In the genomic region with DNA sequence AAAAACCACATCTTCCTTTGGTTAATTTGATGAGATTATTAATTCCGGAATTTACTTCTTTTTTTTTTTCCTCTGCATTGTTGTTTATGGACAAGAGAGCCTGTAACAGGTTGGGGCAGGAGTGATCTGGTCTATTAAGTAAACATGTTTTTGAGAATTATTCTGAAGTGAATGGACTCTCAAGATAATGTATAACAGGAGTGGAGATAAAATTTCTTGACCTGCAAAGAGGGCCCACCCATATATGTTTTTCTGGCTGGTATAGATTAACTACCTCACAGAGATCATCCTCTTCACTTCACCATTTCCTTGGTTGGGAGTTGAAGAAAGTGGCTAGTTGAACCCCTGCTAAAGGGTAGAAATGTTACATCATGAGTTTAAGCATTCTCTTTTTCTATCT, we compare ENCODE assay signal across 13 cellular contexts. TPM values are rescaled to one million over a fixed set of nuclear protein-coding genes. Genes with fewer than 3 reads are reported as not detected.
DNase-seq lines count a peak whose midpoint lies in the region; ATAC-seq and TF ChIP-seq lines count a peak whose summit lies in the region.
"Had no signal": no experiment of that assay in that cellular context is flagged by ENCODE, and none has a peak within 500 bp of the region (broad histone marks: within the 10 kb centered on the region; RNA-seq: fewer than 3 reads in every experiment).

No MANE protein-coding gene starts in this region.

- no peak overlapping the region for H3K9ac ChIP-seq in BLaER1

- ATAC-seq in GM21381 (IDR thresholded peaks at IDR 0.05; ENCODE audit: unreplicated experiment) (peak; percentile 25), HG03139 (IDR thresholded peaks at IDR 0.05; ENCODE audit: unreplicated experiment) (peak; percentile 41), HG02884 (IDR thresholded peaks at IDR 0.05; ENCODE audit: unreplicated experiment) (no peak)
- no peak for ATAC-seq in activated T-helper 17 cell treated with anti-CD3 and anti-CD28 coated beads, Interleukin-2, amount 50 U/mL, for 72 hours (replicated peaks)

- peaks cover 74% of the 10 kb centered on the region for H3K36me3 ChIP-seq in BLaER1
- peaks cover 0 to 3% of the 10 kb centered on the region in 2 donors for H3K36me3 ChIP-seq in prostate gland

- peaks cover 79% of the 10 kb centered on the region for H3K36me3 Mint-ChIP-seq in activated T-helper 17 cell treated with anti-CD3 and anti-CD28 coated beads, Interleukin-2, amount 50 U/mL, for 72 hours (ENCODE audit: low read depth)

- no peak for DNase-seq in NCI-H1436 (lab: John Stamatoyannopoulos, UW)
- no peak for DNase-seq in prostate gland (ENCODE audit: low spot score)
- no peak for DNase-seq in NCI-H526 (lab: John Stamatoyannopoulos, UW)
- DNase-seq: amniotic stem cell, GOT3, NCI-H1694, spleen had no signal

- 24% methylated on average over 1 of the region's 1 CpG for WGBS in prostate gland

- H4K20me1 ChIP-seq in BLaER1 = peaks cover 76% of the 10 kb centered on the region

- no peak overlapping the region for H3K27ac ChIP-seq in BLaER1
- H3K27ac ChIP-seq in prostate gland = peak overlapping the region in 1 of 2 donors; percentile 78

- H3K27me3 Mint-ChIP-seq in activated T-helper 17 cell treated with anti-CD3 and anti-CD28 coated beads, Interleukin-2, amount 50 U/mL, for 72 hours = no peaks in the 10 kb centered on the region

- no peaks in the 10 kb centered on the region for H3K9me3 Mint-ChIP-seq in activated T-helper 17 cell treated with anti-CD3 and anti-CD28 coated beads, Interleukin-2, amount 50 U/mL, for 72 hours

- H3K4me2 ChIP-seq in BLaER1 = peak overlapping the region; percentile 44

- H3K4me1 ChIP-seq in BLaER1 (peaks cover 38% of the 10 kb centered on the region), prostate gland (replicated peaks) (peaks cover 19% of the 10 kb centered on the region)

- intact Hi-C loops in prostate gland (cut with DNase I) = no loop called here

- H3K9me3 ChIP-seq in BLaER1 (no peaks in the 10 kb centered on the region), prostate gland (no peaks in the 10 kb centered on the region)
- H3K9me3 ChIP-seq: spleen had no signal

- no peak for TF ChIP-seq POLR2A in prostate gland (IDR thresholded peaks at IDR 0.05)

- H3K27ac Mint-ChIP-seq in activated T-helper 17 cell treated with anti-CD3 and anti-CD28 coated beads, Interleukin-2, amount 50 U/mL, for 72 hours = peak overlapping the region; percentile 67

- H3K4me3 Mint-ChIP-seq in activated T-helper 17 cell treated with anti-CD3 and anti-CD28 coated beads, Interleukin-2, amount 50 U/mL, for 72 hours = no peak overlapping the region

- H3K4me1 Mint-ChIP-seq in activated T-helper 17 cell treated with anti-CD3 and anti-CD28 coated beads, Interleukin-2, amount 50 U/mL, for 72 hours = peaks cover 21% of the 10 kb centered on the region

- no peak for TF ChIP-seq CTCF in prostate gland (IDR thresholded peaks at IDR 0.05)

- H3K27me3 ChIP-seq in BLaER1 (no peaks in the 10 kb centered on the region), prostate gland (replicated peaks; ENCODE audit: insufficient read depth) (no peaks in the 10 kb centered on the region)
- H3K27me3 ChIP-seq: spleen had no signal

- H3K4me3 ChIP-seq in BLaER1 (no peak overlapping the region), prostate gland (no peak overlapping the region)
- H3K4me3 ChIP-seq: spleen had no signal

RNA-seq across cellular contexts. Expression of a gene that starts 10.7 kb away (rescaled TPM):
- 10 to 100 TPM; 28.3 to 39.3 TPM for total RNA-seq in activated T-helper 17 cell treated with anti-CD3 and anti-CD28 coated beads, Interleukin-2, amount 50 U/mL, for 72 hours
- 10 to 100 TPM; 47.5 to 58.4 TPM for total RNA-seq in prostate gland

RNA-seq across cellular contexts. Expression of a gene that starts 43.2 kb away (rescaled TPM):
- 10 to 100 TPM in 1 of 2 donors, 1 to 10 TPM in 1; 9.7 to 16.6 TPM for total RNA-seq in activated T-helper 17 cell treated with anti-CD3 and anti-CD28 coated beads, Interleukin-2, amount 50 U/mL, for 72 hours
- total RNA-seq in prostate gland = 1 to 10 TPM in 1 of 2 donors, under 1 TPM in 1; 0.96 to 1.9 TPM
- total RNA-seq: HT1080 had no signal

RNA-seq across cellular contexts. Expression of a gene that starts 56.1 kb away (rescaled TPM):
- 10 to 100 TPM; 32.2 to 50.5 TPM for total RNA-seq in activated T-helper 17 cell treated with anti-CD3 and anti-CD28 coated beads, Interleukin-2, amount 50 U/mL, for 72 hours
- total RNA-seq in prostate gland = 10 to 100 TPM; 29.0 to 60.4 TPM

Comparison
In these comparisons a context has a peak if more than half of its experiments do, and no peak if none do; other contexts are left out.
1. ATAC-seq: peak in GM21381 (single experiment) and HG03139 (single experiment); none in activated T-helper 17 cell treated with anti-CD3 and anti-CD28 coated beads, Interleukin-2, amount 50 U/mL, for 72 hours (single experiment) and HG02884 (single experiment).